In the genomic region with DNA sequence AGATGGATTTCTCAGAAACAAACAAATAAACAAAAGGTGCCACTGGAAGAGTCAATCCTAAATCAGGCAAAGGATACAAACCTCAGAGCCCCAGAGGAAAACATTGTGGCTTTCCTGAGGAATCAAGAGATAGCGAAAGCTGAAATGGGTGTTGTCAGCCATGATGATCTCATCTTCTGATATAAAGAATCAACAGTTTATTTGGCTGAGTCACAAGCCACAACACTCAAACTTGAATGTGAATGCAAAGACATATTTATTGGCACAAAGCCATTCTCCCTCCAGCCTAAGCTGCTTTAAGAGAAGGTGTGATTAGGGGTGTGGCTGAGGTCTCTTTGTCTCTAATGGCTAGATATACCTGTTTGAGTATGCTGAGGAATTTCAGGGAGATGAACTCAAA, we compare ENCODE assay signal across 18 cellular contexts.
DNase-seq lines count a peak whose midpoint lies in the region; ATAC-seq, FAIRE-seq and TF ChIP-seq lines count a peak whose summit lies in the region.
"Had no signal": no experiment of that assay in that cellular context is flagged by ENCODE, and none has a peak within 500 bp of the region (broad histone marks: within the 10 kb centered on the region; RNA-seq: fewer than 3 reads in every experiment).

No MANE protein-coding gene starts in this region.

- H2AFZ ChIP-seq in fibroblast of lung (ENCODE audit: low read length): no peak overlapping the region

- H3K4me1 ChIP-seq in A549: no peaks in the 10 kb centered on the region
- H3K4me1 ChIP-seq in fibroblast of lung (ENCODE audit: control insufficient read depth, extremely low read depth, insufficient read depth, low read length): peaks cover 2% of the 10 kb centered on the region

- WGBS in A549 (ENCODE audit: missing lambda C conversion rate): 64% methylated on average over 1 of the region's 1 CpG

- DNase-seq in A549 (ENCODE audit: low read depth in 1 of 2, low spot score in 1 of 2): peak in 1 of 2 experiments; percentile 9
- peak; percentile 53 for DNase-seq in HCEC 1CT
- DNase-seq in RPMI7951 (ENCODE audit: low read depth): peak; percentile 87
- DNase-seq in fibroblast of lung (ENCODE audit: low read depth in 2 of 2): peak; percentile 52 to 87
- no peak for DNase-seq in natural killer cell
- DNase-seq in stimulated activated CD4-positive, alpha-beta T cell treated with anti-CD3 and anti-CD28 coated beads, Interleukin-4, amount 100 ng/mL, for 4 hours: no peak
- no peak for DNase-seq in SKM-1 treated with dmso at 0.1 percent for 144 hours (lab: John Stamatoyannopoulos, UW; ENCODE audit: unreplicated experiment)
- DNase-seq in GM13976 (ENCODE audit: low spot score): no peak
- DNase-seq: activated CD4-positive, CD25-positive, alpha-beta regulatory T cell; activated T-cell treated with anti-CD3 and anti-CD28 coated beads, Interleukin-2, amount 50 U/mL, for 72 hours; BE2C; naive thymus-derived CD4-positive, alpha-beta T cell; NCI-H345; SHP77 treated with DMSO at 0.1 percent for 48 hours; spleen had no signal

- POLR2A ChIA-PET in A549 (lab: Yijun Ruan, JAX): no interaction called here

- peaks cover 4 to 7% of the 10 kb centered on the region in 2 donors for H3K27me3 Mint-ChIP-seq in natural killer cell (ENCODE audit: low read depth in 2 of 2)

- no peak overlapping the region for H3K9ac ChIP-seq in fibroblast of lung (ENCODE audit: insufficient read depth, low read length)

- no peak for TF ChIP-seq POLR2A in A549 (IDR thresholded peaks at IDR 0.05; ENCODE audit: low read length)

- no peaks in the 10 kb centered on the region for H4K20me1 ChIP-seq in fibroblast of lung (ENCODE audit: control insufficient read depth, extremely low read depth, insufficient read depth, low read length)

- no peaks in the 10 kb centered on the region for H3K4me1 Mint-ChIP-seq in natural killer cell
- H3K4me1 Mint-ChIP-seq: naive thymus-derived CD4-positive, alpha-beta T cell had no signal

- H3K36me3 ChIP-seq in fibroblast of lung (ENCODE audit: control insufficient read depth, insufficient read depth, low read length): no peaks in the 10 kb centered on the region
- H3K36me3 ChIP-seq: BE2C, cardiac muscle cell, spleen had no signal

- in situ Hi-C loops in GM13976 (cut with MboI; ENCODE audit: low sequenced_read_pairs, unreplicated experiment): no loop called here

- TF ChIP-seq CTCF in A549 (IDR thresholded peaks at IDR 0.05) (no peak), fibroblast of lung (conservative IDR thresholded peaks at IDR 0.05 in 1 of 2, IDR thresholded peaks at IDR 0.05 in 1 of 2; ENCODE audit: low read depth in 1 of 2, low read length in 2 of 2) (no peak), natural killer cell (IDR thresholded peaks at IDR 0.05) (no peak), GM13976 (IDR thresholded peaks at IDR 0.05; ENCODE audit: borderline replicate concordance, control extremely low read depth, extremely low read depth, insufficient read depth, missing control alignments) (no peak)

- H3K4me3 ChIP-seq in A549: no peak overlapping the region
- H3K4me3 ChIP-seq in fibroblast of lung (replicated peaks in 1 of 4; ENCODE audit: control extremely low read depth in 1 of 4, insufficient read depth in 1 of 4, low read depth in 3 of 4, low read length in 4 of 4): no peak overlapping the region
- H3K4me3 ChIP-seq: cardiac muscle cell, K562, spleen had no signal

- no peak overlapping the region for H3K4me2 ChIP-seq in A549
- H3K4me2 ChIP-seq in fibroblast of lung (ENCODE audit: extremely low read depth, insufficient read depth, low read length): no peak overlapping the region

- H3K9me3 Mint-ChIP-seq in natural killer cell: no peaks in the 10 kb centered on the region

- H3K4me3 Mint-ChIP-seq in natural killer cell: no peak overlapping the region
- H3K4me3 Mint-ChIP-seq: activated T-cell treated with anti-CD3 and anti-CD28 coated beads, Interleukin-2, amount 50 U/mL, for 72 hours; naive thymus-derived CD4-positive, alpha-beta T cell had no signal

- no peak overlapping the region for H3K27ac Mint-ChIP-seq in natural killer cell
- H3K27ac Mint-ChIP-seq: activated T-cell treated with anti-CD3 and anti-CD28 coated beads, Interleukin-2, amount 50 U/mL, for 72 hours; naive thymus-derived CD4-positive, alpha-beta T cell had no signal

- no peak for TF ChIP-seq EP300 in A549 (IDR thresholded peaks at IDR 0.05)

- intact Hi-C loops in natural killer cell (cut with micrococcal nuclease): no loop called here

- no peak for FAIRE-seq in A549 (lab: Jason Lieb, UNC)
- FAIRE-seq: islet of Langerhans, K562 had no signal

- H3K9me3 ChIP-seq in A549: no peaks in the 10 kb centered on the region
- no peaks in the 10 kb centered on the region for H3K9me3 ChIP-seq in fibroblast of lung (ENCODE audit: control insufficient read depth, insufficient read depth, low read depth, low read length)
- H3K9me3 ChIP-seq: BE2C had no signal

- ATAC-seq in A549 (no peak), natural killer cell (no peak)
- ATAC-seq: activated T-cell treated with anti-CD3 and anti-CD28 coated beads, Interleukin-2, amount 50 U/mL, for 72 hours; K562; naive thymus-derived CD4-positive, alpha-beta T cell had no signal

- CTCF ChIA-PET in A549 (lab: Yijun Ruan, JAX): no interaction called here

- H3K36me3 Mint-ChIP-seq in natural killer cell: no peaks in the 10 kb centered on the region
- H3K36me3 Mint-ChIP-seq: naive thymus-derived CD4-positive, alpha-beta T cell had no signal

- no peaks in the 10 kb centered on the region for H3K27me3 ChIP-seq in fibroblast of lung (ENCODE audit: control insufficient read depth, insufficient read depth, low read length)
- H3K27me3 ChIP-seq: BE2C, cardiac muscle cell, spleen had no signal

- no peak overlapping the region for H3K27ac ChIP-seq in A549
- H3K27ac ChIP-seq in fibroblast of lung (ENCODE audit: insufficient read depth, low read length): no peak overlapping the region
- H3K27ac ChIP-seq: cardiac muscle cell, spleen had no signal

- no peak for TF ChIP-seq RAD21 in A549 (conservative IDR thresholded peaks at IDR 0.05 in 1 of 2, IDR thresholded peaks at IDR 0.05 in 1 of 2)

- H3K79me2 ChIP-seq in fibroblast of lung (ENCODE audit: control insufficient read depth, insufficient read depth, low read length): no peaks in the 10 kb centered on the region

TF ChIP-seq in A549, 52 proteins besides CTCF, POLR2A, EP300 and RAD21:
- TF ChIP-seq JUNB (IDR thresholded peaks at IDR 0.05) (no peak), FOSL2 (IDR thresholded peaks at IDR 0.05) (no peak), FOSL2 (CRISPR knock-in tag; IDR thresholded peaks at IDR 0.05) (0 out of 2 replicates have a peak, but pooled peaks have one; percentile 5), RNF2 (IDR thresholded peaks at IDR 0.05; ENCODE audit: borderline replicate concordance, low read depth) (no peak), HOXB13 (CRISPR knock-in tag; IDR thresholded peaks at IDR 0.05; ENCODE audit: low read depth) (no peak), CBX2 (IDR thresholded peaks at IDR 0.05; ENCODE audit: borderline replicate concordance, low read depth) (no peak), ATOH8 (CRISPR knock-in tag; IDR thresholded peaks at IDR 0.05; ENCODE audit: low read depth) (no peak)

Comparison
In these comparisons a context has a peak if more than half of its experiments do, and no peak if none do; other contexts are left out.
1. DNase-seq: peak in HCEC 1CT (single experiment), RPMI7951 (single experiment) and fibroblast of lung (2 of 2); none in natural killer cell (single experiment), stimulated activated CD4-positive, alpha-beta T cell treated with anti-CD3 and anti-CD28 coated beads, Interleukin-4, amount 100 ng/mL, for 4 hours (0 of 2), SKM-1 treated with dmso at 0.1 percent for 144 hours (single experiment) and GM13976 (single experiment).